In genomic region chr4:115370012-115370411, GRCh38 we compare ENCODE assay signal across 35 cellular contexts.
"Had no signal": no experiment of that assay in that cellular context is flagged by ENCODE, and none has a peak within 500 bp of the region (broad histone marks: within the 10 kb centered on the region; RNA-seq: fewer than 3 reads in every experiment).

No MANE protein-coding gene starts in this region.

- H3K4me1 ChIP-seq: ascending aorta had no signal

- H3K4me3 Mint-ChIP-seq: activated B cell treated with CpG ODN at 0.5 μM for 24 hours; activated CD4-positive, alpha-beta memory T cell treated with anti-CD3 and anti-CD28 coated beads for 36 hours; activated CD4-positive, alpha-beta T cell treated with anti-CD3 and anti-CD28 coated beads, Interleukin-2, amount 10 ng/mL, durations not matched to agents 24 days and 14 days; activated CD8-positive, alpha-beta T cell treated with anti-CD3 and anti-CD28 coated beads for 36 hours; activated naive CD4-positive, alpha-beta T cell treated with anti-CD3 and anti-CD28 coated beads, Interleukin-2, amount 10 ng/mL, durations not matched to agents 7 days and 5 days; activated naive CD4-positive, alpha-beta T cell treated with anti-CD3 and anti-CD28 coated beads, Interleukin-2, amount 50 U/mL, for 24 hours; activated naive CD8-positive, alpha-beta T cell; activated naive CD8-positive, alpha-beta T cell treated with anti-CD3 and anti-CD28 coated beads, Interleukin-2, amount 10 ng/mL, durations not matched to agents 7 days and 5 days; activated naive CD8-positive, alpha-beta T cell treated with anti-CD3 and anti-CD28 coated beads, Interleukin-2, amount 50 U/mL, for 24 hours; activated T-cell treated with anti-CD3 and anti-CD28 coated beads, Interleukin-2, amount 50 U/mL, for 24 hours; brain; central memory CD8-positive, alpha-beta T cell; T-helper 1 cell treated with Interleukin-12 subunit alpha and Interleukin-12 subunit beta and Interleukin-4 antibody, amounts not matched to agents 30 μg/mL and 1 μg/mL, for 36 hours; T-helper 2 cell treated with Interferon-gamma antibody and Interleukin-4, amounts not matched to agents 5 μg/mL and 100 μg/mL, for 36 hours had no signal

- H3K27ac ChIP-seq: ascending aorta, cardiac muscle cell, VCaP had no signal

- H3K27ac Mint-ChIP-seq: activated B cell treated with CpG ODN at 0.5 μM for 24 hours; activated CD4-positive, alpha-beta memory T cell treated with anti-CD3 and anti-CD28 coated beads for 36 hours; activated CD4-positive, alpha-beta T cell treated with anti-CD3 and anti-CD28 coated beads, Interleukin-2, amount 10 ng/mL, durations not matched to agents 24 days and 14 days; activated CD8-positive, alpha-beta T cell treated with anti-CD3 and anti-CD28 coated beads for 36 hours; activated naive CD4-positive, alpha-beta T cell treated with anti-CD3 and anti-CD28 coated beads, Interleukin-2, amount 10 ng/mL, durations not matched to agents 7 days and 5 days; activated naive CD4-positive, alpha-beta T cell treated with anti-CD3 and anti-CD28 coated beads, Interleukin-2, amount 50 U/mL, for 24 hours; activated naive CD8-positive, alpha-beta T cell; activated naive CD8-positive, alpha-beta T cell treated with anti-CD3 and anti-CD28 coated beads, Interleukin-2, amount 10 ng/mL, durations not matched to agents 7 days and 5 days; activated naive CD8-positive, alpha-beta T cell treated with anti-CD3 and anti-CD28 coated beads, Interleukin-2, amount 50 U/mL, for 24 hours; activated T-cell treated with anti-CD3 and anti-CD28 coated beads, Interleukin-2, amount 50 U/mL, for 24 hours; activated T-helper 2 cell treated with anti-CD3 and anti-CD28 coated beads, Interferon-gamma antibody, Interleukin-2, Interleukin-4, amounts not matched to agents 10 μg/mL and 5 μg/mL and 100 μg/mL, durations not matched to agents 14 hours and 24 hours and 36 hours; brain; T-helper 1 cell treated with Interleukin-12 subunit alpha and Interleukin-12 subunit beta and Interleukin-4 antibody, amounts not matched to agents 30 μg/mL and 1 μg/mL, for 36 hours; T-helper 2 cell treated with Interferon-gamma antibody and Interleukin-4, amounts not matched to agents 5 μg/mL and 100 μg/mL, for 36 hours had no signal

- H3K27me3 Mint-ChIP-seq: activated B cell treated with CpG ODN at 0.5 μM for 24 hours; activated CD4-positive, alpha-beta memory T cell treated with anti-CD3 and anti-CD28 coated beads for 36 hours; activated CD4-positive, alpha-beta T cell treated with anti-CD3 and anti-CD28 coated beads, Interleukin-2, amount 10 ng/mL, durations not matched to agents 24 days and 14 days; activated CD8-positive, alpha-beta T cell treated with anti-CD3 and anti-CD28 coated beads for 36 hours; activated naive CD4-positive, alpha-beta T cell treated with anti-CD3 and anti-CD28 coated beads, Interleukin-2, amount 10 ng/mL, durations not matched to agents 7 days and 5 days; activated naive CD4-positive, alpha-beta T cell treated with anti-CD3 and anti-CD28 coated beads, Interleukin-2, amount 50 U/mL, for 24 hours; activated naive CD8-positive, alpha-beta T cell; activated naive CD8-positive, alpha-beta T cell treated with anti-CD3 and anti-CD28 coated beads, Interleukin-2, amount 10 ng/mL, durations not matched to agents 7 days and 5 days; activated naive CD8-positive, alpha-beta T cell treated with anti-CD3 and anti-CD28 coated beads, Interleukin-2, amount 50 U/mL, for 24 hours; activated T-cell treated with anti-CD3 and anti-CD28 coated beads, Interleukin-2, amount 50 U/mL, for 24 hours; brain; central memory CD8-positive, alpha-beta T cell had no signal

- H3K9me3 ChIP-seq: ascending aorta had no signal

- H3K4me3 ChIP-seq: ascending aorta, cardiac muscle cell had no signal

- H3K9me3 Mint-ChIP-seq: activated B cell treated with CpG ODN at 0.5 μM for 24 hours; activated CD4-positive, alpha-beta memory T cell treated with anti-CD3 and anti-CD28 coated beads for 36 hours; activated CD4-positive, alpha-beta T cell treated with anti-CD3 and anti-CD28 coated beads, Interleukin-2, amount 10 ng/mL, durations not matched to agents 24 days and 14 days; activated CD8-positive, alpha-beta T cell treated with anti-CD3 and anti-CD28 coated beads for 36 hours; activated naive CD4-positive, alpha-beta T cell treated with anti-CD3 and anti-CD28 coated beads, Interleukin-2, amount 10 ng/mL, durations not matched to agents 7 days and 5 days; activated naive CD8-positive, alpha-beta T cell treated with anti-CD3 and anti-CD28 coated beads, Interleukin-2, amount 10 ng/mL, durations not matched to agents 7 days and 5 days; activated naive CD8-positive, alpha-beta T cell treated with anti-CD3 and anti-CD28 coated beads, Interleukin-2, amount 50 U/mL, for 24 hours; activated T-cell treated with anti-CD3 and anti-CD28 coated beads, Interleukin-2, amount 50 U/mL, for 24 hours; activated T-helper 2 cell treated with anti-CD3 and anti-CD28 coated beads, Interferon-gamma antibody, Interleukin-2, Interleukin-4, amounts not matched to agents 10 μg/mL and 5 μg/mL and 100 μg/mL, durations not matched to agents 14 hours and 24 hours and 36 hours; brain; central memory CD8-positive, alpha-beta T cell; T-helper 1 cell treated with Interleukin-12 subunit alpha and Interleukin-12 subunit beta and Interleukin-4 antibody, amounts not matched to agents 30 μg/mL and 1 μg/mL, for 36 hours; T-helper 2 cell treated with Interferon-gamma antibody and Interleukin-4, amounts not matched to agents 5 μg/mL and 100 μg/mL, for 36 hours had no signal

- DNase-seq: activated B cell treated with CpG ODN at 0.5 μM for 24 hours; activated CD4-positive, alpha-beta memory T cell treated with anti-CD3 and anti-CD28 coated beads for 36 hours; activated CD4-positive, alpha-beta T cell treated with anti-CD3 and anti-CD28 coated beads for 4 hours; activated CD4-positive, alpha-beta T cell treated with anti-CD3 and anti-CD28 coated beads, Interleukin-2, amount 10 ng/mL, durations not matched to agents 24 days and 14 days; activated CD4-positive, alpha-beta T cell treated with anti-CD3 and anti-CD28 coated beads, Interleukin-2, amount 50 U/mL, for 1 hour; activated CD4-positive, alpha-beta T cell treated with anti-CD3 and anti-CD28 coated beads, Interleukin-2, amount 50 U/mL, for 4 hours; activated CD4-positive, CD25-positive, alpha-beta regulatory T cell treated with anti-CD3 and anti-CD28 coated beads, Interleukin-2, amount 50 U/mL, for 72 hours; activated CD8-positive, alpha-beta memory T cell treated with anti-CD3 and anti-CD28 coated beads, Interleukin-2, amount 50 U/mL, for 4 hours; activated CD8-positive, alpha-beta T cell treated with anti-CD3 and anti-CD28 coated beads for 36 hours; activated effector memory CD4-positive, alpha-beta T cell treated with Interleukin-2 at 50 U/mL for 16 hours; activated gamma-delta T cell; activated naive CD4-positive, alpha-beta T cell treated with anti-CD3 and anti-CD28 coated beads, Interleukin-2, amount 10 ng/mL, durations not matched to agents 7 days and 5 days; activated naive CD4-positive, alpha-beta T cell treated with Interleukin-2 at 50 U/mL for 16 hours; activated naive CD8-positive, alpha-beta T cell treated with anti-CD3 and anti-CD28 coated beads, Interleukin-2, amount 10 ng/mL, durations not matched to agents 7 days and 5 days; activated naive CD8-positive, alpha-beta T cell treated with anti-CD3 and anti-CD28 coated beads, Interleukin-2, amount 50 U/mL, for 24 hours; activated T-cell treated with anti-CD3 and anti-CD28 coated beads for 4 hours; activated T-cell treated with anti-CD3 and anti-CD28 coated beads, Interleukin-2, amount 50 U/mL, for 24 hours; activated T-cell treated with anti-CD3 and anti-CD28 coated beads, Interleukin-2, amount 50 U/mL, for 48 hours; amygdala; anterior cingulate cortex; caudate nucleus; cerebellar nuclear complex; T-helper 1 cell; T-helper 2 cell; T-helper 9 cell had no signal

- H3K27me3 ChIP-seq: ascending aorta, cardiac muscle cell had no signal

- H3K36me3 ChIP-seq: ascending aorta, cardiac muscle cell had no signal

- H3K4me1 Mint-ChIP-seq: activated B cell treated with CpG ODN at 0.5 μM for 24 hours; activated CD4-positive, alpha-beta T cell treated with anti-CD3 and anti-CD28 coated beads, Interleukin-2, amount 10 ng/mL, durations not matched to agents 24 days and 14 days; activated naive CD4-positive, alpha-beta T cell treated with anti-CD3 and anti-CD28 coated beads, Interleukin-2, amount 10 ng/mL, durations not matched to agents 7 days and 5 days; activated naive CD4-positive, alpha-beta T cell treated with anti-CD3 and anti-CD28 coated beads, Interleukin-2, amount 50 U/mL, for 24 hours; activated naive CD8-positive, alpha-beta T cell treated with anti-CD3 and anti-CD28 coated beads, Interleukin-2, amount 10 ng/mL, durations not matched to agents 7 days and 5 days; activated naive CD8-positive, alpha-beta T cell treated with anti-CD3 and anti-CD28 coated beads, Interleukin-2, amount 50 U/mL, for 24 hours; brain; central memory CD8-positive, alpha-beta T cell had no signal

- H3K36me3 Mint-ChIP-seq: activated CD4-positive, alpha-beta memory T cell treated with anti-CD3 and anti-CD28 coated beads for 36 hours; activated naive CD4-positive, alpha-beta T cell treated with anti-CD3 and anti-CD28 coated beads, Interleukin-2, amount 10 ng/mL, durations not matched to agents 7 days and 5 days; activated naive CD4-positive, alpha-beta T cell treated with anti-CD3 and anti-CD28 coated beads, Interleukin-2, amount 50 U/mL, for 24 hours; activated naive CD8-positive, alpha-beta T cell; activated naive CD8-positive, alpha-beta T cell treated with anti-CD3 and anti-CD28 coated beads, Interleukin-2, amount 10 ng/mL, durations not matched to agents 7 days and 5 days; brain had no signal
